ENCODE assay signal across 16 cellular contexts in genomic region chrX:11580789-11581188, GRCh38.
DNase-seq lines count a peak whose midpoint lies in the region; FAIRE-seq and TF ChIP-seq lines count a peak whose summit lies in the region.
"Had no signal": no experiment of that assay in that cellular context is flagged by ENCODE, and none has a peak within 500 bp of the region (broad histone marks: within the 10 kb centered on the region; RNA-seq: fewer than 3 reads in every experiment).

No MANE protein-coding gene starts in this region.

- H3K4me1 ChIP-seq in SJCRH30 (peaks cover 13% of the 10 kb centered on the region), uterus (no peaks in the 10 kb centered on the region)

- TF ChIP-seq CTCF in uterus (IDR thresholded peaks at IDR 0.05) = no peak

- H3K9me3 ChIP-seq in SJCRH30 (replicated peaks) (0 out of 2 replicates have a peak, but pooled peaks cover 3% of the 10 kb centered on the region), uterus (no peaks in the 10 kb centered on the region)

- intact Hi-C loops in uterus (cut with DNase I; ENCODE audit: low total_unique reads) = no loop called here

- DNase-seq in GM12892 (ENCODE audit: insufficient read length) (no peak), NAMALWA (ENCODE audit: low spot score) (peak; percentile 39), SJCRH30 (no peak), uterus (no peak), DMS114 treated with DMSO at 0.1 percent for 48 hours (lab: John Stamatoyannopoulos, UW; ENCODE audit: unreplicated experiment) (no peak), NCI-H510A (lab: John Stamatoyannopoulos, UW) (no peak), germinal center (ENCODE audit: low spot score) (no peak)
- DNase-seq: AML-193; CD8-positive, alpha-beta memory T cell; DMS153; DMS79 treated with DMSO at 0.1 percent for 48 hours; GM23248; H7 had no signal

- peak; percentile 65 for FAIRE-seq in GM12892 (lab: Jason Lieb, UNC)
- FAIRE-seq: G401.6, K562 had no signal

- H3K36me3 ChIP-seq in SJCRH30 (no peaks in the 10 kb centered on the region), uterus (no peaks in the 10 kb centered on the region)
- H3K36me3 ChIP-seq: BLaER1 had no signal

- H3K4me3 ChIP-seq in SJCRH30 = no peak overlapping the region
- H3K4me3 ChIP-seq in uterus = no peak overlapping the region
- H3K4me3 ChIP-seq: BLaER1, GM23248, K562 had no signal

- H3K27me3 ChIP-seq in SJCRH30 (no peaks in the 10 kb centered on the region), uterus (no peaks in the 10 kb centered on the region)

- TF ChIP-seq POLR2A in GM12892 (IDR thresholded peaks at IDR 0.05; ENCODE audit: low read depth, low read length) (no peak), uterus (IDR thresholded peaks at IDR 0.05) (no peak)

- H3K27ac ChIP-seq in SJCRH30 = peak overlapping the region; percentile 35; the same call in 1 of the 2 replicates
- peak overlapping the region; percentile 56 to 65 for H3K27ac ChIP-seq in uterus
- H3K27ac ChIP-seq: BLaER1, GM23248 had no signal
